In the genomic region with DNA sequence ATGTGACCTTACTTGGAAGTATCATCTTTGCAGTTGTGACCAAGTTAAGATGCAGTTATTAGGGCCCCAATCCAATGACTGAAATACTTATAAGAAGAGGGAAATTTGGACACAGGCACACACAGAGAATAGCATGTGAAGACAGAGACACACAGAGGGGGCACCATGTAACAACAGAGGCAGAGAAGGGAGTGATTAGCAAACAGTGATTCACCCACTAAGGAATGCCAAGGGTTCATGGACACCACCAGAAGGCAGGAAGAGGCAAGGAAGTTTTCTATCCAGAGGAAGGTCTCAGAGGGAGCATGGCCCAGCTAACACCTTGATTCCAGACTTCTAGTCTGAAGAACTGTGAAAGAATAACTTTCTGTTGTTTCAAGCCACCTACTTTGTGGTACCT, we compare ENCODE assay signal across 15 cellular contexts. TPM values are rescaled to one million over a fixed set of nuclear protein-coding genes. Genes with fewer than 3 reads are reported as not detected.
A peak's percentile ranks its signal among the peaks of the same experiment; 100 is the strongest.
DNase-seq lines count a peak whose midpoint lies in the region; ATAC-seq and TF ChIP-seq lines count a peak whose summit lies in the region.
"Had no signal": no experiment of that assay in that cellular context is flagged by ENCODE, and none has a peak within 500 bp of the region (broad histone marks: within the 10 kb centered on the region; RNA-seq: fewer than 3 reads in every experiment).

No MANE protein-coding gene starts in this region.

- no peak for TF ChIP-seq EP300 in suprapubic skin (IDR thresholded peaks at IDR 0.05)

- H3K4me1 ChIP-seq in NT2/D1 (ENCODE audit: insufficient read depth, insufficient read length), result no peaks in the 10 kb centered on the region
- no peaks in the 10 kb centered on the region for H3K4me1 ChIP-seq in suprapubic skin
- H3K4me1 ChIP-seq: left ventricle myocardium inferior, tibial nerve had no signal

- H3K4me3 ChIP-seq in GM12865 (ENCODE audit: low read depth, low read length) (no peak overlapping the region), NT2/D1 (ENCODE audit: insufficient read length, low read depth) (no peak overlapping the region), epithelial cell of esophagus (ENCODE audit: low read length) (no peak overlapping the region), suprapubic skin (no peak overlapping the region)
- H3K4me3 ChIP-seq: left ventricle myocardium inferior, tibial nerve had no signal

- H3K27ac ChIP-seq in suprapubic skin, result no peak overlapping the region
- H3K27ac ChIP-seq: left ventricle myocardium inferior, tibial nerve had no signal

- ATAC-seq in HG03175 (IDR thresholded peaks at IDR 0.05; ENCODE audit: unreplicated experiment) (no peak), GM18861 (IDR thresholded peaks at IDR 0.05; ENCODE audit: unreplicated experiment) (no peak)
- ATAC-seq: esophagus mucosa had no signal

- DNase-seq in GM12865 (ENCODE audit: low read depth) (peak; percentile 11), NT2/D1 (ENCODE audit: low read depth, low spot score) (peak; percentile 49), epithelial cell of esophagus (ENCODE audit: low read depth) (peak; percentile 83), non-pigmented ciliary epithelial cell (ENCODE audit: low read depth) (peak; percentile 26), SHP77 (lab: John Stamatoyannopoulos, UW) (no peak), suprapubic skin (ENCODE audit: low spot score in 2 of 2) (no peak)
- DNase-seq: amniotic stem cell, DMS79 treated with DMSO at 0.1 percent for 48 hours, left ventricle myocardium inferior, NCI-H774, retina had no signal

- no peak overlapping the region for H3K9ac ChIP-seq in NT2/D1 (ENCODE audit: insufficient read length, low read depth)

- no peak for TF ChIP-seq POLR2A in suprapubic skin (IDR thresholded peaks at IDR 0.05)

- TF ChIP-seq CTCF in GM12865 (IDR thresholded peaks at IDR 0.05; ENCODE audit: insufficient read depth, low read depth, low read length, missing control alignments), result no peak
- peak; percentile 30 for TF ChIP-seq CTCF in epithelial cell of esophagus (IDR thresholded peaks at IDR 0.05; ENCODE audit: insufficient read depth, low read depth, low read length, missing control alignments)
- TF ChIP-seq CTCF in suprapubic skin (IDR thresholded peaks at IDR 0.05), result no peak

- H3K36me3 ChIP-seq in NT2/D1 (ENCODE audit: insufficient read depth, insufficient read length, low read length), result no peaks in the 10 kb centered on the region
- H3K36me3 ChIP-seq in suprapubic skin, result no peaks in the 10 kb centered on the region
- H3K36me3 ChIP-seq: left ventricle myocardium inferior, tibial nerve had no signal

- H3K9me3 ChIP-seq in NT2/D1 (ENCODE audit: insufficient read depth, low read length) (no peaks in the 10 kb centered on the region), suprapubic skin (no peaks in the 10 kb centered on the region)
- H3K9me3 ChIP-seq: left ventricle myocardium inferior, tibial nerve had no signal

- H3K27me3 ChIP-seq in NT2/D1 (ENCODE audit: insufficient read depth, insufficient read length), result no peaks in the 10 kb centered on the region
- no peaks in the 10 kb centered on the region for H3K27me3 ChIP-seq in suprapubic skin
- H3K27me3 ChIP-seq: tibial nerve had no signal

RNA-seq across cellular contexts. Expression of gene SIDT1, which starts 25.0 kb away (rescaled TPM):
- 10 to 100 TPM in 1 of 4 donors, 1 to 10 TPM in 2, under 1 TPM in 1; 0.34 to 11.4 (median 2.2) TPM for total RNA-seq in suprapubic skin

RNA-seq across cellular contexts. Expression of gene SPICE1, which starts 42.4 kb away (rescaled TPM):
- total RNA-seq in suprapubic skin, result 10 to 100 TPM in 3 of 4 donors, 1 to 10 TPM in 1; 6.5 to 36.5 (median 12.9) TPM

Comparison
In these comparisons a context has a peak if more than half of its experiments do, and no peak if none do; other contexts are left out.
1. DNase-seq: peak in GM12865 (single experiment), NT2/D1 (single experiment), epithelial cell of esophagus (single experiment) and non-pigmented ciliary epithelial cell (single experiment); none in SHP77 (0 of 2) and suprapubic skin (0 of 2).